In genomic region chr1:190699165-190699564, GRCh38 we compare ENCODE assay signal across 26 cellular contexts.
"Had no signal": no experiment of that assay in that cellular context is flagged by ENCODE, and none has a peak within 500 bp of the region (broad histone marks: within the 10 kb centered on the region; RNA-seq: fewer than 3 reads in every experiment).

No MANE protein-coding gene starts in this region.

- H3K9me3 ChIP-seq: gastroesophageal sphincter, right lobe of liver, thoracic aorta, tibial nerve, upper lobe of left lung had no signal

- H3K4me3 ChIP-seq: dorsolateral prefrontal cortex, gastroesophageal sphincter, heart left ventricle, hepatocyte, lung, neural progenitor cell, right lobe of liver, thoracic aorta, tibial nerve, upper lobe of left lung had no signal

- H3K27ac Mint-ChIP-seq: naive thymus-derived CD4-positive, alpha-beta T cell; nephron; neural progenitor cell; progenitor cell of endocrine pancreas had no signal

- H2AFZ ChIP-seq: hepatocyte, neural progenitor cell, parathyroid adenoma had no signal

- DNase-seq: dorsolateral prefrontal cortex; effector CD4-positive, alpha-beta T cell; foreskin fibroblast; kidney; mesenchymal stem cell; midbrain; naive thymus-derived CD4-positive, alpha-beta T cell; right lobe of liver; small intestine; stimulated activated CD4-positive, alpha-beta T cell treated with anti-CD3 and anti-CD28 coated beads, Interleukin-15, amount 100 ng/mL, for 24 hours; stimulated activated CD4-positive, alpha-beta T cell treated with anti-CD3 and anti-CD28 coated beads, Interleukin-2, amount 100 ng/mL, for 48 hours; stimulated activated CD8-positive, alpha-beta memory T cell treated with anti-CD3 and anti-CD28 coated beads, Interleukin-4, amount 100 ng/mL, for 48 hours; stimulated activated naive CD4-positive, alpha-beta T cell treated with Interleukin-2 at 50 U/mL for 16 hours; upper lobe of left lung had no signal

- H3K27ac ChIP-seq: dorsolateral prefrontal cortex, gastroesophageal sphincter, heart left ventricle, hepatocyte, neural progenitor cell, parathyroid adenoma, right lobe of liver, thoracic aorta, tibial nerve, upper lobe of left lung had no signal

- H3K9ac ChIP-seq: neural progenitor cell, parathyroid adenoma had no signal

- H3K4me1 ChIP-seq: gastroesophageal sphincter, heart left ventricle, parathyroid adenoma, right lobe of liver, tibial nerve, upper lobe of left lung had no signal

- H3K36me3 ChIP-seq: gastroesophageal sphincter, heart left ventricle, neural progenitor cell, right lobe of liver, thoracic aorta, tibial nerve, upper lobe of left lung had no signal

- H3K9me3 Mint-ChIP-seq: nephron, neural progenitor cell had no signal

- FAIRE-seq: urothelium cell line had no signal

- H3K27me3 ChIP-seq: dorsolateral prefrontal cortex, gastroesophageal sphincter, heart left ventricle, hepatocyte, neural progenitor cell, tibial nerve, upper lobe of left lung had no signal

- H3K27me3 Mint-ChIP-seq: naive thymus-derived CD4-positive, alpha-beta T cell; progenitor cell of endocrine pancreas had no signal

- H3K79me2 ChIP-seq: hepatocyte, parathyroid adenoma had no signal

- H3K36me3 Mint-ChIP-seq: naive thymus-derived CD4-positive, alpha-beta T cell; neural progenitor cell had no signal

- ATAC-seq: gastroesophageal sphincter; heart left ventricle; left lobe of liver; naive thymus-derived CD4-positive, alpha-beta T cell; right lobe of liver had no signal

- H3K4me1 Mint-ChIP-seq: naive thymus-derived CD4-positive, alpha-beta T cell; nephron; neural progenitor cell had no signal

- H3K4me3 Mint-ChIP-seq: naive thymus-derived CD4-positive, alpha-beta T cell; nephron; neural progenitor cell had no signal

- H3K4me2 ChIP-seq: hepatocyte, neural progenitor cell had no signal
